In genomic region chr1:53196485-53197271, GRCh38 we compare ENCODE assay signal across 8 cellular contexts. TPM values are rescaled to one million over a fixed set of nuclear protein-coding genes. Genes with fewer than 3 reads are reported as not detected.
DNase-seq lines count a peak whose midpoint lies in the region; ATAC-seq and TF ChIP-seq lines count a peak whose summit lies in the region.

Gene CPT2 (plus strand): TSS chr1:53196824. CDS start chr1:53196944, 120 bp downstream.

- intact Hi-C loops in Panc1 (cut with micrococcal nuclease; ENCODE audit: unreplicated experiment), result no loop called here

- H3K36me3 ChIP-seq in KMS-11 (ENCODE audit: insufficient read depth) (no peaks in the 10 kb centered on the region), Panc1 (ENCODE audit: control insufficient read depth, insufficient read depth, low read length) (peaks cover 2% of the 10 kb centered on the region), mucosa of rectum (ENCODE audit: control insufficient read depth in 2 of 2, insufficient read depth in 2 of 2, low read length in 2 of 2) (peaks cover 10% of the 10 kb centered on the region in 2 donors)

- peak within 1 kb of the TSS; percentile 92 for H3K4me2 ChIP-seq in KMS-11

- H3K27ac ChIP-seq in KMS-11 (peak within 1 kb of the TSS; percentile 77), Panc1 (ENCODE audit: low read length) (peak within 1 kb of the TSS; percentile 97), mucosa of rectum (ENCODE audit: low read depth in 2 of 2, low read length in 2 of 2) (peak within 1 kb of the TSS; percentile 93 to 96)

- no peaks in the 10 kb centered on the region for H4K20me1 ChIP-seq in KMS-11 (ENCODE audit: insufficient read depth)

- peak within 1 kb of the TSS; percentile 90 for H3K4me3 ChIP-seq in KMS-11 (IDR thresholded peaks at IDR 0.05; ENCODE audit: insufficient read depth, low read depth, low read length)
- peak within 1 kb of the TSS; percentile 91 to 97 for H3K4me3 ChIP-seq in Panc1 (ENCODE audit: low read depth in 2 of 2, low read length in 2 of 2)
- H3K4me3 ChIP-seq in mucosa of rectum (ENCODE audit: low read length in 2 of 2), result peak within 1 kb of the TSS; percentile 67 to 94

- H3K4me1 ChIP-seq in KMS-11 (ENCODE audit: low read depth, poor library complexity, severe bottlenecking) (peaks cover 14% of the 10 kb centered on the region), Panc1 (ENCODE audit: control insufficient read depth, insufficient read depth, low read length) (peaks cover 15% of the 10 kb centered on the region), mucosa of rectum (ENCODE audit: control insufficient read depth in 2 of 2, insufficient read depth in 2 of 2, low read length in 2 of 2) (peaks cover 19 to 25% of the 10 kb centered on the region in 2 donors)

- peaks cover 26% of the 10 kb centered on the region for H3K4me1 Mint-ChIP-seq in activated T-cell treated with anti-CD3 and anti-CD28 coated beads, Interleukin-2, amount 50 U/mL, for 24 hours (ENCODE audit: low read depth)

- peak within 1 kb of the TSS; percentile 91 for H3K4me3 Mint-ChIP-seq in activated T-cell treated with anti-CD3 and anti-CD28 coated beads, Interleukin-2, amount 50 U/mL, for 24 hours

- H3K9me3 ChIP-seq in Panc1 (ENCODE audit: control insufficient read depth, insufficient read depth, low read depth, low read length), result no peaks in the 10 kb centered on the region
- H3K9me3 ChIP-seq in mucosa of rectum (ENCODE audit: control insufficient read depth in 2 of 2, low read length in 2 of 2), result no peaks in the 10 kb centered on the region

- DNase-seq in DMS53 (lab: John Stamatoyannopoulos, UW) (peak; percentile 99), Panc1 (ENCODE audit: low read depth, low spot score) (no peak), erythroblast (lab: John Stamatoyannopoulos, UW) (peak; percentile 94)
- peak; percentile 93 for DNase-seq in activated T-cell treated with anti-CD3 and anti-CD28 coated beads, Interleukin-2, amount 50 U/mL, for 24 hours
- peak; percentile 67 to 82 for DNase-seq in stimulated activated CD8-positive, alpha-beta memory T cell treated with anti-CD3 and anti-CD28 coated beads, Interleukin-4, amount 100 ng/mL, for 4 hours (ENCODE audit: low read depth in 2 of 2, low spot score in 1 of 2)

- H3K27me3 ChIP-seq in KMS-11 (ENCODE audit: insufficient read depth, low read depth) (no peaks in the 10 kb centered on the region), Panc1 (ENCODE audit: control insufficient read depth, insufficient read depth, low read length) (no peaks in the 10 kb centered on the region), mucosa of rectum (ENCODE audit: control insufficient read depth in 2 of 2, insufficient read depth in 2 of 2, low read length in 2 of 2) (no peaks in the 10 kb centered on the region)

- peaks cover 14% of the 10 kb centered on the region; the same call in 1 of the 2 replicates for H3K79me2 ChIP-seq in KMS-11 (ENCODE audit: insufficient read depth, low read depth)

- H3K9ac ChIP-seq in KMS-11 (peak within 1 kb of the TSS; percentile 88), mucosa of rectum (ENCODE audit: low read depth in 1 of 2, low read length in 2 of 2) (peak within 1 kb of the TSS; percentile 84 to 98)

- CTCF ChIA-PET in Panc1 (lab: Charles Lee), result no interaction called here

- H3K36me3 Mint-ChIP-seq in activated T-cell treated with anti-CD3 and anti-CD28 coated beads, Interleukin-2, amount 50 U/mL, for 24 hours (ENCODE audit: low read depth), result peaks cover 31% of the 10 kb centered on the region

- H3K9me3 Mint-ChIP-seq in activated T-cell treated with anti-CD3 and anti-CD28 coated beads, Interleukin-2, amount 50 U/mL, for 24 hours, result peaks cover 2% of the 10 kb centered on the region

- TF ChIP-seq CTCF in KMS-11 (conservative IDR thresholded peaks at IDR 0.05; ENCODE audit: low read depth, low read length) (no peak), Panc1 (IDR thresholded peaks at IDR 0.05) (no peak)

- POLR2A ChIA-PET in Panc1 (lab: Charles Lee), result no interaction called here

- TF ChIP-seq POLR2A in erythroblast (IDR thresholded peaks at IDR 0.05; ENCODE audit: low read length), result peak; percentile 90

- H3K27ac Mint-ChIP-seq in activated T-cell treated with anti-CD3 and anti-CD28 coated beads, Interleukin-2, amount 50 U/mL, for 24 hours, result peak within 1 kb of the TSS; percentile 98

- peak; percentile 99 for ATAC-seq in GM21723 (IDR thresholded peaks at IDR 0.05; ENCODE audit: unreplicated experiment)
- ATAC-seq in Panc1, result peak; percentile 100

- in situ Hi-C loops in Panc1 (cut with HindIII; ENCODE audit: low pct_unique_long_range_greater_than_20kb, low sequenced_read_pairs), result no loop called here

- H2AFZ ChIP-seq in KMS-11 (ENCODE audit: low read depth), result peak within 1 kb of the TSS; percentile 99

- no TSS peak for BruUV-seq in Panc1 (replicated peaks; lab: Mats Ljungman, UMichigan)

- H3K27me3 Mint-ChIP-seq in activated T-cell treated with anti-CD3 and anti-CD28 coated beads, Interleukin-2, amount 50 U/mL, for 24 hours, result no peaks in the 10 kb centered on the region

RNA-seq across cellular contexts. Expression of gene CPT2, which starts in this region (rescaled TPM):
- 18.9 TPM for total RNA-seq in Panc1 (2021; ENCODE audit: unreplicated experiment)
- 18.8 TPM for polyA plus RNA-seq in Panc1 (2012; ENCODE audit: insufficient read length)
